8 cellular contexts compared by ENCODE assay signal in genomic region chr15:78131295-78132021, GRCh38. TPM values are rescaled to one million over a fixed set of nuclear protein-coding genes. Genes with fewer than 3 reads are reported as not detected.
DNase-seq lines count a peak whose midpoint lies in the region; ATAC-seq and TF ChIP-seq lines count a peak whose summit lies in the region.

Gene CIB2 (minus strand): TSS chr15:78131445. CDS start chr15:78131215, 230 bp downstream.

- H3K36me3 ChIP-seq in SJSA1 (peaks cover 3% of the 10 kb centered on the region), gastroesophageal sphincter (no peaks in the 10 kb centered on the region), neutrophil (no peaks in the 10 kb centered on the region), suprapubic skin (no peaks in the 10 kb centered on the region)

- TF ChIP-seq POLR2A in gastroesophageal sphincter (IDR thresholded peaks at IDR 0.05) (peak; percentile 16 to 19), suprapubic skin (IDR thresholded peaks at IDR 0.05) (no peak)

- TF ChIP-seq CTCF in gastroesophageal sphincter (IDR thresholded peaks at IDR 0.05) (peak in 3 of 4 experiments; percentile 89 to 93 (median 90)), neutrophil (IDR thresholded peaks at IDR 0.05) (peak; percentile 98), suprapubic skin (IDR thresholded peaks at IDR 0.05) (peak; percentile 67 to 93)

- TF ChIP-seq EP300 in gastroesophageal sphincter (IDR thresholded peaks at IDR 0.05): peak; percentile 23
- TF ChIP-seq EP300 in suprapubic skin (IDR thresholded peaks at IDR 0.05): no peak

- peak within 1 kb of the TSS; percentile 68 for H3K27ac ChIP-seq in SJSA1
- H3K27ac ChIP-seq in gastroesophageal sphincter: peak within 1 kb of the TSS; percentile 41 to 94 (median 85)
- peak within 1 kb of the TSS; percentile 15 for H3K27ac ChIP-seq in neutrophil
- peak within 1 kb of the TSS; percentile 81 for H3K27ac ChIP-seq in suprapubic skin

- peak within 1 kb of the TSS; percentile 86 for H3K4me3 ChIP-seq in Jurkat, Clone E6-1 (ENCODE audit: low read length)
- H3K4me3 ChIP-seq in SJSA1 (peak within 1 kb of the TSS; percentile 86), gastroesophageal sphincter (peak within 1 kb of the TSS; percentile 47 to 87), neutrophil (ENCODE audit: low read depth in 1 of 2, low read length in 1 of 2) (peak within 1 kb of the TSS; percentile 54 to 78), suprapubic skin (peak within 1 kb of the TSS; percentile 84)

- H3K4me1 ChIP-seq in SJSA1 (replicated peaks) (peaks cover 34% of the 10 kb centered on the region), gastroesophageal sphincter (peaks cover 0 to 21% (median 0%) of the 10 kb centered on the region in 3 donors), neutrophil (ENCODE audit: control insufficient read depth in 1 of 2, insufficient read depth in 1 of 2, low read depth in 1 of 2, low read length in 1 of 2) (peaks cover 11 to 12% of the 10 kb centered on the region in 2 experiments), suprapubic skin (peaks cover 38% of the 10 kb centered on the region)

- no peaks in the 10 kb centered on the region for H3K9me3 ChIP-seq in SJSA1 (replicated peaks)
- no peaks in the 10 kb centered on the region for H3K9me3 ChIP-seq in gastroesophageal sphincter
- H3K9me3 ChIP-seq in neutrophil: no peaks in the 10 kb centered on the region
- H3K9me3 ChIP-seq in suprapubic skin: no peaks in the 10 kb centered on the region

- H3K27me3 ChIP-seq in SJSA1 (replicated peaks) (no peaks in the 10 kb centered on the region), gastroesophageal sphincter (no peaks in the 10 kb centered on the region), neutrophil (peaks cover 18% of the 10 kb centered on the region), suprapubic skin (no peaks in the 10 kb centered on the region)

- DNase-seq in DMS 273 (lab: John Stamatoyannopoulos, UW; ENCODE audit: unreplicated experiment): peak; percentile 85
- peak; percentile 63 for DNase-seq in Jurkat, Clone E6-1 (ENCODE audit: low read depth, low spot score)
- DNase-seq in SJSA1 (ENCODE audit: low read depth in 1 of 2, low spot score in 2 of 2): peak; percentile 70 to 75
- DNase-seq in activated naive CD4-positive, alpha-beta T cell treated with Interleukin-2 at 50 U/mL for 16 hours: peak; percentile 78
- DNase-seq in suprapubic skin (ENCODE audit: low spot score in 2 of 2): peak in 1 of 2 donors; percentile 76

- WGBS in gastroesophageal sphincter (ENCODE audit: low coverage in 1 of 2), 2 donors: 0% methylated on average over 1 to 2 of the region's 79 CpGs
- 2% methylated on average over 25 of the region's 79 CpGs for WGBS in suprapubic skin

- ATAC-seq in GM21423 (IDR thresholded peaks at IDR 0.05; ENCODE audit: unreplicated experiment) (peak; percentile 89), gastroesophageal sphincter (peak; percentile 93)

RNA-seq across cellular contexts. Expression of gene CIB2, which starts in this region (rescaled TPM):
- 30.8 TPM for polyA plus RNA-seq in Jurkat, Clone E6-1 (2012; ENCODE audit: insufficient read depth, insufficient read length)
- total RNA-seq in SJSA1 (2014; rRNA removed; shearing (Covaris generic)): 3.2 and 3.8 TPM in 2 replicates
- total RNA-seq in gastroesophageal sphincter (10 to 100 TPM in 2 of 4 donors, 1 to 10 TPM in 2; 3.0 to 17.4 (median 8.8) TPM), suprapubic skin (1 to 10 TPM; 2.0 to 8.5 (median 6.5) TPM)

Comparison
In these comparisons a context has a peak if more than half of its experiments do, and no peak if none do; other contexts are left out.
1. H3K27ac ChIP-seq: peak in every context shown above with its lines; median percentile 85 in gastroesophageal sphincter; 81 in suprapubic skin; 68 in SJSA1; 15 in neutrophil.
2. POLR2A ChIP-seq: peak in gastroesophageal sphincter (2 of 2); none in suprapubic skin (0 of 2).
3. Peak in every context shown above with its lines, with median percentiles within 50 percentile points of each other: H3K4me3 ChIP-seq and CTCF ChIP-seq.